Comparison of ENCODE assay signal across 19 cellular contexts in the genomic region with DNA sequence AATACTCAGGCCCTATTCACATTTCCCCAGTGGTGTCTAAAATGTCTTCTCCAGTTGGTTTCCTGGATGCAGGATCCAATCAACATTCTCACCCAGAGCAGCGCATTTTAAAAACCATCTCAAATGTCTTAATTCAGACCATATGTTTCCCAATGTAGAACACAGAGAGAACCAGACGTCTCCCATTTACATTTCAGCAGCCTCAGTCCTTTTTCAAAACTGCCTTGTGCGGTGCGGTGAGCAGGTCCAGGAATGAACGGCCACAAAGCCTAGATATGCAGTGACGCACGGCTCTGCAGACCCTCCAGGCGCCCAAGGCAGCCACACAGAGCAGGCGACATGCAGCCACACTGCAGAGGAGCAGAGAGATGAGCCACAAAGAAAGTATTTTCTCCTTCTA.
DNase-seq lines count a peak whose midpoint lies in the region; ATAC-seq and TF ChIP-seq lines count a peak whose summit lies in the region.
"Had no signal": no experiment of that assay in that cellular context is flagged by ENCODE, and none has a peak within 500 bp of the region (broad histone marks: within the 10 kb centered on the region; RNA-seq: fewer than 3 reads in every experiment).

No MANE protein-coding gene starts in this region.

- H3K36me3 Mint-ChIP-seq in type B pancreatic cell, result peaks cover 4% of the 10 kb centered on the region
- H3K36me3 Mint-ChIP-seq: CD14-positive monocyte had no signal

- peak; percentile 90 for DNase-seq in EH (ENCODE audit: low read depth)
- DNase-seq in SK-N-DZ (ENCODE audit: low spot score), result peak; percentile 44
- peak; percentile 92 for DNase-seq in fibroblast of peridontal ligament (ENCODE audit: extremely low read depth)
- DNase-seq in type B pancreatic cell (ENCODE audit: extremely low spot score, unreplicated experiment), result no peak
- DNase-seq in NOMO-1 treated with dmso at 0.1 percent for 144 hours (lab: John Stamatoyannopoulos, UW; ENCODE audit: unreplicated experiment), result no peak
- no peak for DNase-seq in HK-2 (ENCODE audit: unreplicated experiment)
- DNase-seq: Caco-2, DMS53, H7, Kasumi-1, NCI-H1417, NCI-H1930, NCI-H2171, NCI-H446 treated with DMSO at 0.1 percent for 48 hours, NCI-H748 treated with DMSO at 0.1 percent for 48 hours, Right ventricle myocardium superior had no signal

- no peak overlapping the region for H3K4me3 Mint-ChIP-seq in type B pancreatic cell
- H3K4me3 Mint-ChIP-seq: CD14-positive monocyte had no signal

- TF ChIP-seq CTCF in type B pancreatic cell (conservative IDR thresholded peaks at IDR 0.05), result no peak

- no peak for ATAC-seq in GM18502 (IDR thresholded peaks at IDR 0.05; ENCODE audit: poor library complexity, unreplicated experiment)
- ATAC-seq: Panc1 had no signal

- no peaks in the 10 kb centered on the region for H3K9me3 Mint-ChIP-seq in type B pancreatic cell

- no peaks in the 10 kb centered on the region for H3K27me3 Mint-ChIP-seq in type B pancreatic cell

- peaks cover 11% of the 10 kb centered on the region for H3K4me1 Mint-ChIP-seq in type B pancreatic cell (ENCODE audit: unreplicated experiment)

- H3K27ac Mint-ChIP-seq in type B pancreatic cell, result peak overlapping the region; percentile 25
- H3K27ac Mint-ChIP-seq: CD14-positive monocyte had no signal

Comparison
In these comparisons a context has a peak if more than half of its experiments do, and no peak if none do; other contexts are left out.
1. DNase-seq: peak in EH (single experiment), SK-N-DZ (single experiment) and fibroblast of peridontal ligament (single experiment); none in type B pancreatic cell (single experiment), NOMO-1 treated with dmso at 0.1 percent for 144 hours (single experiment) and HK-2 (single experiment).